In the genomic region with DNA sequence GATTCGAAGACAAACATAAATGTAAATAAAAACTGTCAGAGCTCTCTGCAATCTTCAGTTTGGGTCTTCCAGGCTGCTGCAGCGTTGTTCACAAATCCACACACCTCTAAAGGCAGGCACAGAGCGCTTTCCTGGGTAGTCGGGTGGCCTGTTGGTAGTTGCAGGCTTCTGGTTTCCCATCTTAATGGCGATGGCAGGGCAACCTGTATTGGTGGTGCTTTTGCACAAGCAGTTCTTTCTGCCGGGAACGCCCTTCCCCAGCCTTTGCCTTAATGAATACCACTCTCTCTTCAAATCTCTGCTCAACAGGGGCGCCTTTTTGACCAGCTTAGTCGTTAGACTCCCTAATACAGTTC, we compare ENCODE assay signal across 8 cellular contexts. TPM values are rescaled to one million over a fixed set of nuclear protein-coding genes. Genes with fewer than 3 reads are reported as not detected.
DNase-seq lines count a peak whose midpoint lies in the region; ATAC-seq and TF ChIP-seq lines count a peak whose summit lies in the region.

No MANE protein-coding gene starts in this region.

- no peaks in the 10 kb centered on the region for H3K9me3 ChIP-seq in Panc1 (ENCODE audit: control insufficient read depth, insufficient read depth, low read depth, low read length)
- H3K9me3 ChIP-seq in mucosa of rectum (ENCODE audit: control insufficient read depth in 2 of 2, low read length in 2 of 2), result no peaks in the 10 kb centered on the region
- no peaks in the 10 kb centered on the region for H3K9me3 ChIP-seq in vagina

- peaks cover 13% of the 10 kb centered on the region; the same call in 1 of the 2 replicates for H3K4me1 ChIP-seq in Panc1 (ENCODE audit: control insufficient read depth, insufficient read depth, low read length)
- H3K4me1 ChIP-seq in mucosa of rectum (ENCODE audit: control insufficient read depth in 2 of 2, insufficient read depth in 2 of 2, low read length in 2 of 2), result peaks cover 11% of the 10 kb centered on the region in 2 donors
- peaks cover 20% of the 10 kb centered on the region for H3K4me1 ChIP-seq in vagina

- no peaks in the 10 kb centered on the region for H3K9me3 Mint-ChIP-seq in activated naive CD4-positive, alpha-beta T cell treated with anti-CD3 and anti-CD28 coated beads for 36 hours

- POLR2A ChIA-PET in Panc1 (lab: Charles Lee), result no interaction called here

- intact Hi-C loops in activated naive CD4-positive, alpha-beta T cell treated with anti-CD3 and anti-CD28 coated beads for 36 hours (cut with micrococcal nuclease), result loop anchor here (1.0 to 10.0 kb wide), 4 partner anchors 76 to 1975 kb away; partner anchors contain the start of genes CHD6, MYBL2 and SRSF6
- intact Hi-C loops in Panc1 (cut with micrococcal nuclease; ENCODE audit: unreplicated experiment) (no loop called here), dorsolateral prefrontal cortex (cut with DNase I) (loop anchor here in 1 of 2 donors (2.0 kb wide), 2 partner anchors 51 to 133 kb away; partner anchors contain the start of gene SRSF6), vagina (cut with DNase I) (no loop called here)

- no peak for TF ChIP-seq POLR2A in vagina (IDR thresholded peaks at IDR 0.05)

- H3K27me3 Mint-ChIP-seq in activated naive CD4-positive, alpha-beta T cell treated with anti-CD3 and anti-CD28 coated beads for 36 hours (ENCODE audit: low read depth), result no peaks in the 10 kb centered on the region

- CTCF ChIA-PET in activated naive CD4-positive, alpha-beta T cell treated with anti-CD3 and anti-CD28 coated beads for 36 hours (lab: Charles Lee), result interaction anchor here (0.6 to 1.4 kb wide), 2 partner anchors 21 to 104 kb away, joined by 3 read pairs; no protein-coding TSS in a partner anchor
- CTCF ChIA-PET in Panc1 (lab: Charles Lee), result interaction anchor here (1.2 kb wide), 1 partner anchor 54 kb away, joined by 3 read pairs; no protein-coding TSS in a partner anchor

- peak overlapping the region; percentile 93 for H3K27ac Mint-ChIP-seq in activated naive CD4-positive, alpha-beta T cell treated with anti-CD3 and anti-CD28 coated beads for 36 hours

- H3K36me3 ChIP-seq in Panc1 (ENCODE audit: control insufficient read depth, insufficient read depth, low read length) (peaks cover 4% of the 10 kb centered on the region; the same call in 1 of the 2 replicates), mucosa of rectum (ENCODE audit: control insufficient read depth in 2 of 2, insufficient read depth in 2 of 2, low read length in 2 of 2) (peaks cover 7 to 11% of the 10 kb centered on the region in 2 donors), vagina (peaks cover 0 to 5% of the 10 kb centered on the region in 2 donors)

- peaks cover 4% of the 10 kb centered on the region for H3K36me3 Mint-ChIP-seq in activated naive CD4-positive, alpha-beta T cell treated with anti-CD3 and anti-CD28 coated beads for 36 hours (ENCODE audit: low read depth)

- peak overlapping the region; percentile 60 to 76 for H3K9ac ChIP-seq in mucosa of rectum (ENCODE audit: low read depth in 1 of 2, low read length in 2 of 2)

- ATAC-seq in Panc1 (peak; percentile 22), GM18873 (IDR thresholded peaks at IDR 0.05; ENCODE audit: low FRiP score, unreplicated experiment) (no peak)

- no peak for TF ChIP-seq CTCF in Panc1 (IDR thresholded peaks at IDR 0.05)
- TF ChIP-seq CTCF in dorsolateral prefrontal cortex (IDR thresholded peaks at IDR 0.05 in 54 of 56, conservative IDR thresholded peaks at IDR 0.05 in 2 of 56; ENCODE audit: low read depth in 1 of 56, partially characterized antibody in 56 of 56), result no peak
- TF ChIP-seq CTCF in vagina (IDR thresholded peaks at IDR 0.05), result no peak

- H3K4me3 ChIP-seq in Panc1 (ENCODE audit: low read depth in 2 of 2, low read length in 2 of 2) (peak overlapping the region; percentile 84 to 93), dorsolateral prefrontal cortex (peak overlapping the region; percentile 75 to 100 (median 93)), mucosa of rectum (ENCODE audit: low read length in 2 of 2) (peak overlapping the region; percentile 77 to 81), vagina (peak overlapping the region; percentile 81 to 95)

- H3K4me3 Mint-ChIP-seq in activated naive CD4-positive, alpha-beta T cell treated with anti-CD3 and anti-CD28 coated beads for 36 hours, result peak overlapping the region; percentile 82

- in situ Hi-C loops in Panc1 (cut with HindIII; ENCODE audit: low pct_unique_long_range_greater_than_20kb, low sequenced_read_pairs), result no loop called here

- peak overlapping the region; percentile 92 for H3K27ac ChIP-seq in Panc1 (ENCODE audit: low read length)
- H3K27ac ChIP-seq in dorsolateral prefrontal cortex, result peak overlapping the region; percentile 46 to 97 (median 89)
- peak overlapping the region; percentile 79 to 84 for H3K27ac ChIP-seq in mucosa of rectum (ENCODE audit: low read depth in 2 of 2, low read length in 2 of 2)
- H3K27ac ChIP-seq in vagina, result peak overlapping the region; percentile 82

- DNase-seq in activated naive CD4-positive, alpha-beta T cell treated with anti-CD3 and anti-CD28 coated beads for 36 hours, result peak; percentile 28
- DNase-seq in activated naive CD4-positive, alpha-beta T cell treated with anti-CD3 and anti-CD28 coated beads, Interleukin-2, amount 50 U/mL, for 16 hours, result no peak
- DNase-seq in Panc1 (ENCODE audit: low read depth, low spot score), result no peak
- peak in 6 of 10 donors; percentile 11 to 44 (median 38) for DNase-seq in dorsolateral prefrontal cortex
- no peak for DNase-seq in vagina (ENCODE audit: extremely low spot score in 2 of 2)
- no peak for DNase-seq in GM19240 (ENCODE audit: insufficient read length, low spot score)

- peaks cover 13% of the 10 kb centered on the region for H3K4me1 Mint-ChIP-seq in activated naive CD4-positive, alpha-beta T cell treated with anti-CD3 and anti-CD28 coated beads for 36 hours (ENCODE audit: low read depth)

- TSS peak; percentile 92 for BruUV-seq in Panc1 (replicated peaks; lab: Mats Ljungman, UMichigan)

- H3K27me3 ChIP-seq in Panc1 (ENCODE audit: control insufficient read depth, insufficient read depth, low read length) (no peaks in the 10 kb centered on the region), dorsolateral prefrontal cortex (no peaks in the 10 kb centered on the region), mucosa of rectum (ENCODE audit: control insufficient read depth in 2 of 2, insufficient read depth in 2 of 2, low read length in 2 of 2) (no peaks in the 10 kb centered on the region), vagina (no peaks in the 10 kb centered on the region)

RNA-seq across cellular contexts. Expression of gene IFT52, which starts 0.7 kb away (rescaled TPM):
- 10 to 100 TPM; 14.2 to 15.8 TPM for total RNA-seq in activated naive CD4-positive, alpha-beta T cell treated with anti-CD3 and anti-CD28 coated beads for 36 hours
- 29.2 TPM for total RNA-seq in Panc1 (2021; ENCODE audit: unreplicated experiment)
- polyA plus RNA-seq in Panc1 (2012; ENCODE audit: insufficient read length), result 21.6 TPM
- 10 to 100 TPM; 16.3 to 36.7 (median 24.2) TPM for total RNA-seq in dorsolateral prefrontal cortex
- total RNA-seq in vagina, result 28.0 TPM

RNA-seq across cellular contexts. Expression of gene SGK2, which starts 31.2 kb away (rescaled TPM):
- total RNA-seq in activated naive CD4-positive, alpha-beta T cell treated with anti-CD3 and anti-CD28 coated beads for 36 hours, result under 1 TPM; 0.27 to 0.60 TPM
- 0.90 TPM for total RNA-seq in Panc1 (2021; ENCODE audit: unreplicated experiment)
- 1.2 TPM for polyA plus RNA-seq in Panc1 (2012; ENCODE audit: insufficient read length)
- total RNA-seq in dorsolateral prefrontal cortex, result 10 to 100 TPM in 89 of 120 experiments, 1 to 10 TPM in 31; 1.9 to 69.2 (median 14.7) TPM
- total RNA-seq in vagina, result 5.4 TPM

Comparison
In these comparisons a context has a peak if more than half of its experiments do, and no peak if none do; other contexts are left out.
1. DNase-seq: peak in activated naive CD4-positive, alpha-beta T cell treated with anti-CD3 and anti-CD28 coated beads for 36 hours (single experiment) and dorsolateral prefrontal cortex (6 of 10); none in activated naive CD4-positive, alpha-beta T cell treated with anti-CD3 and anti-CD28 coated beads, Interleukin-2, amount 50 U/mL, for 16 hours (single experiment), Panc1 (single experiment), vagina (0 of 2) and GM19240 (single experiment).
2. Peak in every context shown above with its lines, with median percentiles within 50 percentile points of each other: H3K27ac ChIP-seq and H3K4me3 ChIP-seq.